Comparison of ENCODE assay signal across 1 cellular context in genomic region chr2:240579771-240580614, GRCh38.
A peak's percentile ranks its signal among the peaks of the same experiment; 100 is the strongest.
TF ChIP-seq lines count a peak whose summit lies in the region.

No MANE protein-coding gene starts in this region.

TF ChIP-seq in K562, 482 proteins besides CTCF, POLR2A, EP300 and RAD21 (continued from another document and continues in another):
- peak; percentile 65 for TF ChIP-seq ATF3 (IDR thresholded peaks at IDR 0.05)
- TF ChIP-seq ATF3 (CRISPR knock-in tag; conservative IDR thresholded peaks at IDR 0.05), result no peak
- no peak for TF ChIP-seq ATF2 (CRISPR knock-in tag; IDR thresholded peaks at IDR 0.05)
- no peak for TF ChIP-seq TSHZ1 (CRISPR knock-in tag; IDR thresholded peaks at IDR 0.05)
- TF ChIP-seq ZNF232 (CRISPR knock-in tag; IDR thresholded peaks at IDR 0.05), result no peak
- TF ChIP-seq MAFF (IDR thresholded peaks at IDR 0.05; ENCODE audit: low read length), result no peak
- TF ChIP-seq GTF2F1 (IDR thresholded peaks at IDR 0.05; ENCODE audit: low read depth, low read length), result no peak
- no peak for TF ChIP-seq ZNF354B (CRISPR knock-in tag; IDR thresholded peaks at IDR 0.05)
- no peak for TF ChIP-seq CCAR2 (IDR thresholded peaks at IDR 0.05; ENCODE audit: low read depth, low read length)
- peak in 1 of 2 experiments; percentile 66; a peak in 1 of 4 replicates for TF ChIP-seq SIN3A (IDR thresholded peaks at IDR 0.05; ENCODE audit: borderline replicate concordance in 2 of 2, control insufficient read depth in 1 of 2, low read depth in 2 of 2, low read length in 2 of 2)
- TF ChIP-seq BRD9 (IDR thresholded peaks at IDR 0.05; ENCODE audit: low read depth, partially characterized antibody), result no peak
- TF ChIP-seq USF1 (CRISPR knock-in tag; IDR thresholded peaks at IDR 0.05), result peak; percentile 78
- no peak for TF ChIP-seq ETS2 (tag; IDR thresholded peaks at IDR 0.05; ENCODE audit: borderline replicate concordance, poor library complexity, severe bottlenecking)
- TF ChIP-seq FOXA3 (CRISPR knock-in tag; conservative IDR thresholded peaks at IDR 0.05 in 1 of 2, IDR thresholded peaks at IDR 0.05 in 1 of 2), result no peak
- no peak for TF ChIP-seq DLX4 (CRISPR knock-in tag; IDR thresholded peaks at IDR 0.05)
- no peak for TF ChIP-seq ZNF518B (CRISPR knock-in tag; IDR thresholded peaks at IDR 0.05)
- no peak for TF ChIP-seq SREBF2 (CRISPR knock-in tag; IDR thresholded peaks at IDR 0.05)
- TF ChIP-seq STAT5B (CRISPR knock-in tag; IDR thresholded peaks at IDR 0.05), result no peak
- no peak for TF ChIP-seq ZNF282 (CRISPR knock-in tag; IDR thresholded peaks at IDR 0.05)
- TF ChIP-seq COPS2 (conservative IDR thresholded peaks at IDR 0.05), result no peak
- TF ChIP-seq SMAD2 (IDR thresholded peaks at IDR 0.05; ENCODE audit: low read depth, low read length), result no peak
- TF ChIP-seq ZNF75A (CRISPR knock-in tag; IDR thresholded peaks at IDR 0.05), result no peak
- no peak for TF ChIP-seq CBFA2T2 (conservative IDR thresholded peaks at IDR 0.05)
- TF ChIP-seq CBX3 (IDR thresholded peaks at IDR 0.05; ENCODE audit: borderline replicate concordance in 1 of 2, low read length in 2 of 2), result no peak
- TF ChIP-seq NRF1 (conservative IDR thresholded peaks at IDR 0.05 in 1 of 2, IDR thresholded peaks at IDR 0.05 in 1 of 2), result peak; percentile 62 to 72
- peak; percentile 40; the same call in 1 of the 2 replicates for TF ChIP-seq CREM (IDR thresholded peaks at IDR 0.05; ENCODE audit: low read depth)
- no peak for TF ChIP-seq BCL6 (CRISPR knock-in tag; IDR thresholded peaks at IDR 0.05)
- no peak for TF ChIP-seq MCM3 (IDR thresholded peaks at IDR 0.05)
- no peak for TF ChIP-seq HIVEP1 (CRISPR knock-in tag; IDR thresholded peaks at IDR 0.05)
- TF ChIP-seq POLR2AphosphoS2 (IDR thresholded peaks at IDR 0.05; ENCODE audit: low read length), result no peak
- TF ChIP-seq CBX5 (IDR thresholded peaks at IDR 0.05; ENCODE audit: borderline replicate concordance, low read depth), result no peak
- TF ChIP-seq HDAC1 (IDR thresholded peaks at IDR 0.05), result peak in 1 of 2 experiments; percentile 34; a peak in 1 of 4 replicates
- TF ChIP-seq KHSRP (IDR thresholded peaks at IDR 0.05), result no peak
- TF ChIP-seq SMARCA4 (IDR thresholded peaks at IDR 0.05), result no peak
- no peak for TF ChIP-seq LCOR (CRISPR knock-in tag; IDR thresholded peaks at IDR 0.05)
- no peak for TF ChIP-seq PCBP2 (IDR thresholded peaks at IDR 0.05; ENCODE audit: low read depth, low read length, poor library complexity, severe bottlenecking)
- peak; percentile 85 for TF ChIP-seq MYC (IDR thresholded peaks at IDR 0.05; ENCODE audit: low read depth, low read length)
- no peak for TF ChIP-seq MYC (CRISPR knock-in tag; IDR thresholded peaks at IDR 0.05; ENCODE audit: borderline replicate concordance, low read depth)
- no peak for TF ChIP-seq KLF10 (CRISPR knock-in tag; IDR thresholded peaks at IDR 0.05)
- TF ChIP-seq L3MBTL2 (IDR thresholded peaks at IDR 0.05), result peak; percentile 88
- TF ChIP-seq HDAC8 (tag; IDR thresholded peaks at IDR 0.05), result no peak
- TF ChIP-seq ZNF445 (CRISPR knock-in tag; IDR thresholded peaks at IDR 0.05; ENCODE audit: low read depth), result no peak
- peak; percentile 63; the same call in 1 of the 2 replicates for TF ChIP-seq ARID4B (CRISPR knock-in tag; IDR thresholded peaks at IDR 0.05)
- no peak for TF ChIP-seq ZBTB26 (CRISPR knock-in tag; IDR thresholded peaks at IDR 0.05)
- TF ChIP-seq CHD1 (IDR thresholded peaks at IDR 0.05; ENCODE audit: low read length), result no peak
- TF ChIP-seq SMAD1 (IDR thresholded peaks at IDR 0.05; ENCODE audit: low read depth, low read length, partially characterized antibody), result no peak
- no peak for TF ChIP-seq C11orf30 (IDR thresholded peaks at IDR 0.05; ENCODE audit: low read depth)
- TF ChIP-seq FOSL1 (tag; conservative IDR thresholded peaks at IDR 0.05), result peak; percentile 82
- no peak for TF ChIP-seq TEAD2 (tag; IDR thresholded peaks at IDR 0.05)
- no peak for TF ChIP-seq TRIM28 (IDR thresholded peaks at IDR 0.05)
- peak; percentile 32; the same call in 1 of the 2 replicates for TF ChIP-seq CEBPB (tag; IDR thresholded peaks at IDR 0.05)
- TF ChIP-seq CREB3L1 (IDR thresholded peaks at IDR 0.05; ENCODE audit: borderline replicate concordance, low read depth), result no peak
- TF ChIP-seq GTF2B (IDR thresholded peaks at IDR 0.05; ENCODE audit: extremely low read depth, insufficient read length), result no peak
